In genomic region chr11:68002943-68003845, GRCh38 we compare ENCODE assay signal across 8 cellular contexts. TPM values are rescaled to one million over a fixed set of nuclear protein-coding genes. Genes with fewer than 3 reads are reported as not detected.
DNase-seq lines count a peak whose midpoint lies in the region; ATAC-seq lines count a peak whose summit lies in the region.

No MANE protein-coding gene starts in this region.

- in situ Hi-C loops in G401 (cut with HindIII; ENCODE audit: low sequenced_read_pairs), result no loop called here

- peak; percentile 42 for ATAC-seq in HG03159 (IDR thresholded peaks at IDR 0.05; ENCODE audit: unreplicated experiment)

- H3K36me3 ChIP-seq in SK-N-MC (ENCODE audit: insufficient read depth, low read length) (no peaks in the 10 kb centered on the region), adipocyte (ENCODE audit: control insufficient read depth, insufficient read depth, low read length, severe bottlenecking) (no peaks in the 10 kb centered on the region)

- no peaks in the 10 kb centered on the region for H3K27me3 ChIP-seq in adipocyte (replicated peaks; ENCODE audit: control insufficient read depth, insufficient read depth, low read length)

- no peak overlapping the region for H3K27ac ChIP-seq in SK-N-MC

- H3K4me3 ChIP-seq in SK-N-MC, result peak overlapping the region; percentile 74
- H3K4me3 ChIP-seq in adipocyte (ENCODE audit: low read length), result peak overlapping the region; percentile 75

- DNase-seq in NCI-H1417 (lab: John Stamatoyannopoulos, UW) (peak; percentile 38 to 77 (median 77)), NCI-H1417 treated with DMSO at 0.1 percent for 48 hours (lab: John Stamatoyannopoulos, UW) (no peak), SK-N-MC (ENCODE audit: low read depth, low spot score) (no peak), adipocyte (ENCODE audit: low read depth) (peak; percentile 38), iPS-NIHi11 (ENCODE audit: low spot score) (peak; percentile 68), G401 (ENCODE audit: low spot score) (no peak)
- peak; percentile 48 to 52 for DNase-seq in stimulated activated CD4-positive, alpha-beta T cell treated with anti-CD3 and anti-CD28 coated beads, Interleukin-2, amount 100 ng/mL, for 24 hours

- H3K9ac ChIP-seq in SK-N-MC (ENCODE audit: insufficient read length) (no peak overlapping the region), adipocyte (ENCODE audit: low read length) (peak overlapping the region; percentile 56)

- no peaks in the 10 kb centered on the region for H3K9me3 ChIP-seq in SK-N-MC (ENCODE audit: low read depth, low read length)
- H3K9me3 ChIP-seq in adipocyte (ENCODE audit: control insufficient read depth, low read length), result no peaks in the 10 kb centered on the region

- no peaks in the 10 kb centered on the region for H3K4me1 ChIP-seq in adipocyte (ENCODE audit: control insufficient read depth, insufficient read depth, low read length)

RNA-seq across cellular contexts. Expression of gene UNC93B1, which starts 0.7 kb away (rescaled TPM):
- 17.8 and 34.7 TPM in 2 replicates for total RNA-seq in G401 (2014; rRNA removed; shearing (Covaris generic))

RNA-seq across cellular contexts. Expression of gene ALDH3B1, which starts 6.9 kb away (rescaled TPM):
- 1.2 and 2.1 TPM in 2 replicates for total RNA-seq in G401 (2014; rRNA removed; shearing (Covaris generic))

RNA-seq across cellular contexts. Expression of gene NDUFS8, which starts 27.3 kb away (rescaled TPM):
- 177 and 212 TPM in 2 replicates for total RNA-seq in G401 (2014; rRNA removed; shearing (Covaris generic))

RNA-seq across cellular contexts. Expression of gene TCIRG1, which starts 35.6 kb away (rescaled TPM):
- 9.7 and 9.8 TPM in 2 replicates for total RNA-seq in G401 (2014; rRNA removed; shearing (Covaris generic))

Comparison
In these comparisons a context has a peak if more than half of its experiments do, and no peak if none do; other contexts are left out.
1. DNase-seq: peak in NCI-H1417 (3 of 3), adipocyte (single experiment), iPS-NIHi11 (single experiment) and stimulated activated CD4-positive, alpha-beta T cell treated with anti-CD3 and anti-CD28 coated beads, Interleukin-2, amount 100 ng/mL, for 24 hours (2 of 2); none in NCI-H1417 treated with DMSO at 0.1 percent for 48 hours (single experiment), SK-N-MC (single experiment) and G401 (single experiment).